In genomic region chr11:16738949-16739262, GRCh38 we compare ENCODE assay signal across 8 cellular contexts. TPM values are rescaled to one million over a fixed set of nuclear protein-coding genes. Genes with fewer than 3 reads are reported as not detected.
A peak's percentile ranks its signal among the peaks of the same experiment; 100 is the strongest.
DNase-seq lines count a peak whose midpoint lies in the region; ATAC-seq and TF ChIP-seq lines count a peak whose summit lies in the region.

No MANE protein-coding gene starts in this region.

- H2BK5ac ChIP-seq in IMR-90 (ENCODE audit: low read depth, low read length, poor library complexity, severe bottlenecking) = peak overlapping the region; percentile 96

- H3K4me1 ChIP-seq in IMR-90 (ENCODE audit: control insufficient read depth, insufficient read depth, low read length) (0 out of 2 replicates have a peak, but pooled peaks cover 2% of the 10 kb centered on the region), gastrocnemius medialis (peaks cover 40 to 46% of the 10 kb centered on the region in 2 donors)

- H3K9me1 ChIP-seq in IMR-90 (ENCODE audit: insufficient read depth, low read length) = peaks cover 3% of the 10 kb centered on the region; the same call in 1 of the 2 replicates

- peak overlapping the region; percentile 99 for H3K14ac ChIP-seq in IMR-90 (replicated peaks; ENCODE audit: low read depth, low read length)

- peak overlapping the region; percentile 97 for H2AK9ac ChIP-seq in IMR-90 (replicated peaks; ENCODE audit: low read depth, low read length, poor library complexity)

- no peak for TF ChIP-seq RAD21 in IMR-90 (IDR thresholded peaks at IDR 0.05; ENCODE audit: low read length)

- H3K9ac ChIP-seq in IMR-90 (ENCODE audit: low read depth, low read length) = peak overlapping the region; percentile 99

- TF ChIP-seq POLR2A in IMR-90 (IDR thresholded peaks at IDR 0.05; ENCODE audit: low read depth, low read length) (no peak), gastrocnemius medialis (IDR thresholded peaks at IDR 0.05) (no peak)

- no peak for DNase-seq in IMR-90
- DNase-seq in epithelial cell of proximal tubule (ENCODE audit: low read depth) = peak; percentile 9
- DNase-seq in gastrocnemius medialis = no peak
- no peak for DNase-seq in NCI-H1436 treated with DMSO at 0.1 percent for 48 hours (lab: John Stamatoyannopoulos, UW)
- no peak for DNase-seq in activated effector memory CD4-positive, alpha-beta T cell treated with anti-CD3 and anti-CD28 coated beads, Interleukin-2, amount 50 U/mL, for 16 hours
- no peak for DNase-seq in EL
- DNase-seq in globus pallidus (ENCODE audit: low spot score) = no peak

- in situ Hi-C loops in IMR-90 (cut with MboI; ENCODE audit: low sequenced_read_pairs) (no loop called here), gastrocnemius medialis (cut with MboI; ENCODE audit: low sequenced_read_pairs in 4 of 4) (no loop called here)

- H2AFZ ChIP-seq in IMR-90 (replicated peaks; ENCODE audit: low read length, poor library complexity) = peak overlapping the region; percentile 97

- H3K4me2 ChIP-seq in IMR-90 (ENCODE audit: low read depth, low read length) = peak overlapping the region; percentile 100

- no peak overlapping the region for H2BK20ac ChIP-seq in IMR-90 (ENCODE audit: low read depth, low read length)

- BruUV-seq in IMR-90 (replicated peaks; lab: Mats Ljungman, UMichigan) = no TSS peak

- POLR2A ChIA-PET in IMR-90 (lab: Charles Lee; ENCODE audit: unreplicated experiment) = no interaction called here

- H3K23ac ChIP-seq in IMR-90 (ENCODE audit: low read depth, low read length) = peak overlapping the region; percentile 89

- peak overlapping the region; percentile 91 for H3K18ac ChIP-seq in IMR-90 (ENCODE audit: low read depth, low read length)

- WGBS in IMR-90 (ENCODE audit: extremely low coverage in 2 of 2, insufficient read length in 1 of 2), 2 experiments = 0% methylated on average over 5 of the region's 14 CpGs; no CpG with 5 or more reads in 1 of the 2 experiments

- H3K27me3 ChIP-seq in IMR-90 (ENCODE audit: control insufficient read depth, insufficient read depth, low read length) = no peaks in the 10 kb centered on the region
- H3K27me3 ChIP-seq in gastrocnemius medialis = no peaks in the 10 kb centered on the region

- peak overlapping the region; percentile 87 for H4K91ac ChIP-seq in IMR-90 (ENCODE audit: insufficient read depth, low read depth, low read length)

- no peak overlapping the region for H2BK15ac ChIP-seq in IMR-90 (ENCODE audit: low read depth, low read length)

- intact Hi-C loops in IMR-90 (cut with micrococcal nuclease) = loop anchor here (10.0 kb wide), 1 partner anchor 1084 kb away; no protein-coding TSS in a partner anchor
- intact Hi-C loops in gastrocnemius medialis (cut with DNase I; ENCODE audit: low total_unique reads) = loop anchor here (2.0 to 5.0 kb wide), 3 partner anchors 338 to 947 kb away; partner anchors contain the start of gene RPS13

- TF ChIP-seq CTCF in IMR-90 (conservative IDR thresholded peaks at IDR 0.05; ENCODE audit: low read depth, low read length) = no peak
- no peak for TF ChIP-seq CTCF in epithelial cell of proximal tubule (conservative IDR thresholded peaks at IDR 0.05; ENCODE audit: low read depth, low read length)
- TF ChIP-seq CTCF in gastrocnemius medialis (IDR thresholded peaks at IDR 0.05 in 4 of 5, conservative IDR thresholded peaks at IDR 0.05 in 1 of 5) = no peak

- ATAC-seq in GM18498 (IDR thresholded peaks at IDR 0.05; ENCODE audit: unreplicated experiment) (peak; percentile 2), IMR-90 (ENCODE audit: low read depth) (no peak), gastrocnemius medialis (peak; percentile 7 to 8)

- H4K20me1 ChIP-seq in IMR-90 (ENCODE audit: insufficient read depth, low read length) = peaks cover 24% of the 10 kb centered on the region; the same call in 1 of the 2 replicates

- H3K36me3 ChIP-seq in IMR-90 (ENCODE audit: control insufficient read depth, insufficient read depth, low read length) (peaks cover 7% of the 10 kb centered on the region), gastrocnemius medialis (no peaks in the 10 kb centered on the region)

- dilution Hi-C loops in IMR-90 (cut with HindIII; ENCODE audit: low sequenced_read_pairs, unreplicated experiment) = no loop called here

- H3K4ac ChIP-seq in IMR-90 (ENCODE audit: low read depth, low read length) = peak overlapping the region; percentile 96

- peak overlapping the region; percentile 69; the same call in 1 of the 2 replicates for H2AK5ac ChIP-seq in IMR-90 (ENCODE audit: low read depth, low read length)

- no peaks in the 10 kb centered on the region for H3K9me3 ChIP-seq in IMR-90 (ENCODE audit: control insufficient read depth, insufficient read depth, low read length)
- H3K9me3 ChIP-seq in gastrocnemius medialis = no peaks in the 10 kb centered on the region

- CTCF ChIA-PET in IMR-90 (lab: Yijun Ruan, JAX) = no interaction called here

- H4K5ac ChIP-seq in IMR-90 (ENCODE audit: low read depth, low read length) = peak overlapping the region; percentile 92

- H2BK120ac ChIP-seq in IMR-90 (ENCODE audit: low read depth, low read length) = no peak overlapping the region

- peaks cover 0 to 23% of the 10 kb centered on the region in 2 experiments; a peak in 2 of 4 replicates for H3K79me1 ChIP-seq in IMR-90 (ENCODE audit: low read depth in 1 of 2, low read length in 2 of 2)

- H4K8ac ChIP-seq in IMR-90 (ENCODE audit: low read depth in 2 of 2, low read length in 2 of 2) = peak overlapping the region; percentile 95 to 97

- H3K4me3 ChIP-seq in IMR-90 (ENCODE audit: insufficient read depth, low read depth, low read length) (peak overlapping the region; percentile 89), epithelial cell of proximal tubule (ENCODE audit: low read depth, low read length) (peak overlapping the region; percentile 80), gastrocnemius medialis (peak overlapping the region; percentile 78 to 91 (median 87))

- H3K27ac ChIP-seq in IMR-90 (ENCODE audit: insufficient read depth, low read length) = peak overlapping the region; percentile 98
- peak overlapping the region; percentile 94 to 97 (median 94) for H3K27ac ChIP-seq in gastrocnemius medialis

- peak overlapping the region; percentile 96 for H3K56ac ChIP-seq in IMR-90 (ENCODE audit: extremely low read depth, insufficient read depth, low read length)

TF ChIP-seq in IMR-90, 13 proteins besides CTCF, POLR2A, EP300 and RAD21:
- TF ChIP-seq MXI1 (IDR thresholded peaks at IDR 0.05; ENCODE audit: borderline replicate concordance, low read depth, low read length) (no peak), USF2 (IDR thresholded peaks at IDR 0.05; ENCODE audit: low read depth, low read length) (no peak), CEBPB (IDR thresholded peaks at IDR 0.05; ENCODE audit: low read depth, low read length) (no peak), BHLHE40 (IDR thresholded peaks at IDR 0.05; ENCODE audit: low read depth, low read length) (no peak), MAFK (IDR thresholded peaks at IDR 0.05; ENCODE audit: low read depth, low read length) (no peak), RFX5 (IDR thresholded peaks at IDR 0.05; ENCODE audit: low read depth, low read length) (no peak), MAZ (IDR thresholded peaks at IDR 0.05; ENCODE audit: borderline replicate concordance, low read depth, low read length) (no peak), CHD1 (IDR thresholded peaks at IDR 0.05; ENCODE audit: low read depth, low read length) (no peak), ELK1 (IDR thresholded peaks at IDR 0.05; ENCODE audit: borderline replicate concordance, low read depth, low read length) (no peak), FOS (IDR thresholded peaks at IDR 0.05; ENCODE audit: low read depth, low read length) (no peak), NFE2L2 (IDR thresholded peaks at IDR 0.05; ENCODE audit: low read depth, low read length) (no peak), RCOR1 (IDR thresholded peaks at IDR 0.05; ENCODE audit: insufficient replicate concordance, low read length) (no peak)

RNA-seq across cellular contexts. Expression of gene C11orf58, which starts 0.5 kb away (rescaled TPM):
- total RNA-seq in IMR-90 (2012; rRNA removed) (53.8 and 238 TPM in 2 replicates), epithelial cell of proximal tubule (153 and 166 TPM in 2 replicates), gastrocnemius medialis (100 to 1,000 TPM; 103 to 170 (median 134) TPM)
- polyA plus RNA-seq in IMR-90 (2012; rRNA removed) = 67.8 and 77.2 TPM in 2 replicates
- 27.7 and 30.2 TPM in 2 replicates for polyA plus RNA-seq in IMR-90 (2012; cell fraction: cytosol; rRNA removed)
- 10.2 and 52.0 TPM in 2 replicates for polyA plus RNA-seq in IMR-90 (2012; cell fraction: nucleus; rRNA removed; ENCODE audit: low replicate concordance)
